8 cellular contexts compared by ENCODE assay signal in the genomic region with DNA sequence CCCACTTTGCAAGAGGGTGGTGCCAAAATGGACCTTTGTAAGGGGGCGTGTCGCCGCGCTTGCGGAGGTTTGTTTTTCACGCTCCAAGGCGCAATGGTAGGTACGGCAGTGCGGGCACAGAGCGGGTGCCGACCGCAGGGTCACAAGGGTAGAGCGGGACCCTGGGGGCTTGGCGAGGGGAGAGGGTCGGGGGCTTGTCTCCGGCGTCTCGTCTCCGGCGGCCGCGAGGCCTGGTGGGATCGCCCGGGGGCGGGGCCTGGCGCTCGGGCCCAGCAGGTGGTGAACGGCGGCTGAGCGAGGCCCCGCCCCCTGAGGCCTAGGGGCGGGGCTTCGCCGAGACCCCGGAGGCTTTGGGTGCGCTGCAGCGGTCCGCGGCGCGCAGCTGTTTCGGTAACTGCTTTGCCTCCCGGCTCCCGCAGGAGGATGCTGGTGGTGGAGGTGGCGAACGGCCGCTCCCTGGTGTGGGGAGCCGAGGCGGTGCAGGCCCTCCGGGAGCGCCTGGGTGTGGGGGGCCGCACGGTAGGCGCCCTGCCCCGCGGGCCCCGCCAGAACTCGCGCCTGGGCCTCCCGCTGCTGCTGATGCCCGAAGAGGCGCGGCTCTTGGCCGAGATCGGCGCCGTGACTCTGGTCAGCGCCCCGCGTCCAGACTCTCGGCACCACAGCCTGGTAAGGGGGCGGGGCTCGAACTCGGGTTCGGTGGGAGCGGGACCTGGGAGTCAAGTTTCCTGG. TPM values are rescaled to one million over a fixed set of nuclear protein-coding genes. Genes with fewer than 3 reads are reported as not detected.
DNase-seq lines count a peak whose midpoint lies in the region; ATAC-seq and TF ChIP-seq lines count a peak whose summit lies in the region.

Gene TSEN34 (plus strand): TSS at position 367 of the 729 bp plus-strand sequence. CDS start 57 bp downstream, at position 424.

- no peaks in the 10 kb centered on the region for H3K9me3 ChIP-seq in heart left ventricle

- peaks cover 43% of the 10 kb centered on the region for H3K79me2 ChIP-seq in GM23338 (replicated peaks; ENCODE audit: insufficient read depth)

- no peaks in the 10 kb centered on the region; the same call in 2 of the 3 replicates for H3K9me3 Mint-ChIP-seq in GM23338
- H3K9me3 Mint-ChIP-seq in activated naive CD8-positive, alpha-beta T cell treated with anti-CD3 and anti-CD28 coated beads for 36 hours = no peaks in the 10 kb centered on the region

- H3K36me3 ChIP-seq in GM23338 (ENCODE audit: insufficient read depth) = peaks cover 18% of the 10 kb centered on the region
- H3K36me3 ChIP-seq in heart left ventricle = peaks cover 0 to 33% (median 21%) of the 10 kb centered on the region in 9 donors
- H3K36me3 ChIP-seq in urinary bladder (ENCODE audit: insufficient read depth) = no peaks in the 10 kb centered on the region

- intact Hi-C loops in heart left ventricle (cut with DNase I) = loop anchor here in 4 of 10 donors (1.0 to 5.0 kb wide), 3 partner anchors 9 to 324 kb away; partner anchors contain the start of genes RPS9 (in 3 of the 4), CNOT3 (in 1 of the 4) and MYADM (in 1 of the 4)
- intact Hi-C loops in posterior cingulate gyrus (cut with DNase I) = no loop called here

- peaks cover 50% of the 10 kb centered on the region for H3K36me3 Mint-ChIP-seq in GM23338 (ENCODE audit: low read depth)
- H3K36me3 Mint-ChIP-seq in activated naive CD8-positive, alpha-beta T cell treated with anti-CD3 and anti-CD28 coated beads for 36 hours = peaks cover 26% of the 10 kb centered on the region

- H3K9me2 ChIP-seq in GM23338 (ENCODE audit: insufficient read depth) = no peaks in the 10 kb centered on the region

- DNase-seq in GM04504 (ENCODE audit: low read depth) = peak; percentile 72
- peak; percentile 88 for DNase-seq in GM23338 (ENCODE audit: low spot score)
- DNase-seq in Kasumi-1 (lab: John Stamatoyannopoulos, UW) = peak; percentile 69 to 76
- peak; percentile 93 for DNase-seq in activated naive CD8-positive, alpha-beta T cell treated with anti-CD3 and anti-CD28 coated beads for 36 hours
- DNase-seq in heart left ventricle = peak; percentile 90 to 94 (median 91)
- DNase-seq in posterior cingulate gyrus = peak; percentile 69 to 98 (median 80)

- H3K4me3 ChIP-seq in GM23338 (peak within 1 kb of the TSS; percentile 97), heart left ventricle (peak within 1 kb of the TSS; percentile 68 to 92 (median 86)), urinary bladder (ENCODE audit: low read depth, low read length) (peak within 1 kb of the TSS; percentile 62)

- ATAC-seq in GM23338 (peak; percentile 18), heart left ventricle (peak in 3 of 4 donors; percentile 25 to 54 (median 47))

- H2AFZ ChIP-seq in GM23338 = peak within 1 kb of the TSS; percentile 86; the same call in 1 of the 2 replicates

- H3K27me3 ChIP-seq in GM23338 (ENCODE audit: insufficient read depth) = no peaks in the 10 kb centered on the region
- H3K27me3 ChIP-seq in heart left ventricle = no peaks in the 10 kb centered on the region

- peaks cover 26% of the 10 kb centered on the region for H3K4me1 Mint-ChIP-seq in GM23338
- peaks cover 23% of the 10 kb centered on the region for H3K4me1 Mint-ChIP-seq in activated naive CD8-positive, alpha-beta T cell treated with anti-CD3 and anti-CD28 coated beads for 36 hours

- TF ChIP-seq CTCF in GM23338 (conservative IDR thresholded peaks at IDR 0.05; ENCODE audit: low read depth in 2 of 2) = no peak
- TF ChIP-seq CTCF in heart left ventricle (IDR thresholded peaks at IDR 0.05) = no peak

- H3K4me3 Mint-ChIP-seq in GM23338 = peak within 1 kb of the TSS; percentile 88
- peak within 1 kb of the TSS; percentile 87 for H3K4me3 Mint-ChIP-seq in activated naive CD8-positive, alpha-beta T cell treated with anti-CD3 and anti-CD28 coated beads for 36 hours

- H3K27ac Mint-ChIP-seq in GM23338 = peak within 1 kb of the TSS; percentile 100
- H3K27ac Mint-ChIP-seq in activated naive CD8-positive, alpha-beta T cell treated with anti-CD3 and anti-CD28 coated beads for 36 hours = peak within 1 kb of the TSS; percentile 98

- H3K27ac ChIP-seq in GM23338 (ENCODE audit: low read depth) = peak within 1 kb of the TSS; percentile 94
- H3K27ac ChIP-seq in heart left ventricle = peak within 1 kb of the TSS; percentile 88 to 100 (median 98)
- H3K27ac ChIP-seq in urinary bladder (ENCODE audit: low read depth) = peak within 1 kb of the TSS; percentile 92

- peaks cover 18% of the 10 kb centered on the region for H3K27me3 Mint-ChIP-seq in GM23338 (ENCODE audit: insufficient read depth, low read depth, poor library complexity)
- no peaks in the 10 kb centered on the region for H3K27me3 Mint-ChIP-seq in activated naive CD8-positive, alpha-beta T cell treated with anti-CD3 and anti-CD28 coated beads for 36 hours

- peaks cover 18% of the 10 kb centered on the region for H3F3A ChIP-seq in GM23338 (replicated peaks; ENCODE audit: low read depth)

- H4K20me1 ChIP-seq in GM23338 (replicated peaks; ENCODE audit: insufficient read depth) = peaks cover 13% of the 10 kb centered on the region

- H3K4me2 ChIP-seq in GM23338 = peak within 1 kb of the TSS; percentile 98

- 0 to 1% (median 1%) methylated on average over 14 to 76 of the region's 76 CpGs for WGBS in heart left ventricle, 4 donors
- under 1% methylated on average over 76 of the region's 76 CpGs for WGBS in urinary bladder

- peak; percentile 85 for TF ChIP-seq POLR2A in Raji (IDR thresholded peaks at IDR 0.05; ENCODE audit: insufficient read depth, low read depth, low read length)
- peak in 1 of 2 donors; percentile 56 for TF ChIP-seq POLR2A in heart left ventricle (IDR thresholded peaks at IDR 0.05)

- H3K4me1 ChIP-seq in GM23338 (ENCODE audit: insufficient read depth) (peaks cover 7% of the 10 kb centered on the region; the same call in 1 of the 2 replicates), heart left ventricle (peaks cover 0 to 23% (median 17%) of the 10 kb centered on the region in 12 donors), urinary bladder (ENCODE audit: insufficient read depth) (no peaks in the 10 kb centered on the region)

TF ChIP-seq in GM23338, 12 proteins besides CTCF, POLR2A, EP300 and RAD21:
- TF ChIP-seq EZH2phosphoT487 (IDR thresholded peaks at IDR 0.05; ENCODE audit: unreplicated experiment) (no peak), CREB1 (CRISPR knock-in tag; IDR thresholded peaks at IDR 0.05; ENCODE audit: low read depth) (peak; percentile 43; the same call in 1 of the 2 replicates), STAT1 (IDR thresholded peaks at IDR 0.05; ENCODE audit: unreplicated experiment) (no peak), POLR2AphosphoS5 (IDR thresholded peaks at IDR 0.05; ENCODE audit: low read depth) (peak; percentile 86)

RNA-seq across cellular contexts. Expression of gene TSEN34, which starts in this region (rescaled TPM):
- total RNA-seq in GM23338 (2014; rRNA removed; shearing (Covaris generic)) = 51.2 and 53.4 TPM in 2 replicates
- polyA plus RNA-seq in GM23338 (2016; fragmentation: Nextera tagmentation; extraction: Ambion mirVana) (33.0 and 36.6 TPM in 2 replicates), heart left ventricle (10 to 100 TPM; 10.2 to 35.1 TPM), urinary bladder (81.4 TPM)
- 10 to 100 TPM; 15.5 to 16.4 TPM for total RNA-seq in activated naive CD8-positive, alpha-beta T cell treated with anti-CD3 and anti-CD28 coated beads for 36 hours
- total RNA-seq in heart left ventricle (10 to 100 TPM; 13.2 to 48.9 (median 23.5) TPM), urinary bladder (31.1 TPM)

Comparison
In these comparisons a context has a peak if more than half of its experiments do, and no peak if none do; other contexts are left out.
1. Peak in every context shown above with its lines: DNase-seq, ATAC-seq, H3K4me3 ChIP-seq and H3K27ac ChIP-seq.